Comparison of ENCODE assay signal across 35 cellular contexts in the genomic region with DNA sequence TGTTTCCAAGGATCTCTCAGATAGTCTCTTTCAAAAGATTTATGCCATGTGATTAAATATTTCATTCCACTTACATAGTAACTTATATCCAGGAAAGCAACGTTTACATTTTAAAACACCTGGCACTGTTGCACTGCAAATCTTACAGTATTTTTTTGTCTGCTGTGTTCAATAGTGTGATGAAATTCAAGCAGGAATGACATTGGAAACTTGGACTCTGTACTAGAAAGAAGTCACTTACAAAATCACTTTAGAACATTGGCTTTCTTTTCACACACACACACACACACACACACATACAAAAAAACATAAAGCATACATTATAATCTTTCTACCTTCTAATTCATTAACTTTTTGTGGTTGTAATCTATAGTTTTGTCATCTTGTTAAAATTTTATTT.
"Had no signal": no experiment of that assay in that cellular context is flagged by ENCODE, and none has a peak within 500 bp of the region (broad histone marks: within the 10 kb centered on the region; RNA-seq: fewer than 3 reads in every experiment).

No MANE protein-coding gene starts in this region.

- H3K27ac ChIP-seq: adrenal gland, body of pancreas, RWPE1, WERI-Rb-1 had no signal

- H3K4me3 ChIP-seq: adrenal gland, body of pancreas, K562, MG63 had no signal

- ATAC-seq: activated naive CD4-positive, alpha-beta T cell treated with anti-CD3 and anti-CD28 coated beads, Interleukin-2, amount 50 U/mL, for 72 hours; activated T-cell treated with anti-CD3 and anti-CD28 coated beads, Interleukin-2, amount 50 U/mL, for 4 hours; body of pancreas; K562; Right ventricle myocardium inferior had no signal

- H3K36me3 ChIP-seq: adrenal gland, MG63, WERI-Rb-1 had no signal

- FAIRE-seq: astrocyte, bronchial epithelial cell, K562, RCC 7860 had no signal

- DNase-seq: activated CD4-positive, alpha-beta T cell treated with anti-CD3 and anti-CD28 coated beads, Interleukin-2, amount 10 ng/mL, durations not matched to agents 24 days and 14 days; activated CD4-positive, alpha-beta T cell treated with anti-CD3 and anti-CD28 coated beads, Interleukin-2, amount 50 U/mL, for 48 hours; activated CD8-positive, alpha-beta memory T cell treated with anti-CD3 and anti-CD28 coated beads, Interleukin-2, amount 50 U/mL, for 4 hours; activated gamma-delta T cell treated with Interleukin-2 at 50 U/mL for 16 hours; activated naive CD4-positive, alpha-beta T cell treated with anti-CD3 and anti-CD28 coated beads for 36 hours; activated T-cell treated with anti-CD3 and anti-CD28 coated beads for 4 hours; activated T-cell treated with anti-CD3 and anti-CD28 coated beads, Interleukin-2, amount 50 U/mL, for 4 hours; adrenal gland; body of pancreas; caudate nucleus; Karpas-422; MG63; NCI-H1048; NCI-H1105 treated with DMSO at 0.1 percent for 48 hours; NCI-H1436; NCI-H1694; NCI-H1930; NCI-H2081 treated with DMSO at 0.1 percent for 48 hours; NCI-H510A; NCI-H526; NCI-H748 treated with DMSO at 0.1 percent for 48 hours; NK-92 treated with Interleukin-12 subunit alpha and Interleukin-12 subunit beta, amount 100 ng/mL, for 24 hours; SIG-M5; SW 1271; T-helper 1 cell; T-helper 2 cell; T-helper 9 cell; WERI-Rb-1 had no signal

- H3K9me3 ChIP-seq: body of pancreas, MG63 had no signal
